ENCODE assay signal across 10 cellular contexts in genomic region chr19:38974599-38975213, GRCh38. TPM values are rescaled to one million over a fixed set of nuclear protein-coding genes. Genes with fewer than 3 reads are reported as not detected.
DNase-seq lines count a peak whose midpoint lies in the region; ATAC-seq and TF ChIP-seq lines count a peak whose summit lies in the region.
"Had no signal": no experiment of that assay in that cellular context is flagged by ENCODE, and none has a peak within 500 bp of the region (broad histone marks: within the 10 kb centered on the region; RNA-seq: fewer than 3 reads in every experiment).

No MANE protein-coding gene starts in this region.

- H3K4me3 Mint-ChIP-seq in activated naive CD8-positive, alpha-beta T cell: peak overlapping the region; percentile 67
- H3K4me3 Mint-ChIP-seq in activated naive CD8-positive, alpha-beta T cell treated with anti-CD3 and anti-CD28 coated beads, Interleukin-2, amount 50 U/mL, for 24 hours: no peak overlapping the region
- peak overlapping the region; percentile 92 for H3K4me3 Mint-ChIP-seq in mesothelial cell of epicardium

- peaks cover 3% of the 10 kb centered on the region for H3K4me1 ChIP-seq in upper lobe of right lung

- DNase-seq in activated naive CD8-positive, alpha-beta T cell treated with anti-CD3 and anti-CD28 coated beads, Interleukin-2, amount 50 U/mL, for 24 hours: no peak
- DNase-seq in coronary artery (ENCODE audit: low spot score) (peak; percentile 77), mesothelial cell of epicardium (ENCODE audit: low spot score in 2 of 2, unreplicated experiment in 2 of 2) (no peak), upper lobe of right lung (no peak), H4 (ENCODE audit: low spot score) (no peak), GM13977 (ENCODE audit: low spot score) (no peak)
- DNase-seq in activated CD4-positive, CD25-positive, alpha-beta regulatory T cell (lab: John Stamatoyannopoulos, UW): no peak
- DNase-seq: MM.1S had no signal

- H3K9me3 Mint-ChIP-seq in activated naive CD8-positive, alpha-beta T cell (ENCODE audit: low read depth): no peaks in the 10 kb centered on the region
- H3K9me3 Mint-ChIP-seq in activated naive CD8-positive, alpha-beta T cell treated with anti-CD3 and anti-CD28 coated beads, Interleukin-2, amount 50 U/mL, for 24 hours: no peaks in the 10 kb centered on the region
- no peaks in the 10 kb centered on the region for H3K9me3 Mint-ChIP-seq in mesothelial cell of epicardium

- no peaks in the 10 kb centered on the region for H3K27me3 ChIP-seq in upper lobe of right lung

- peaks cover 21% of the 10 kb centered on the region for H3K27me3 Mint-ChIP-seq in activated naive CD8-positive, alpha-beta T cell
- H3K27me3 Mint-ChIP-seq in activated naive CD8-positive, alpha-beta T cell treated with anti-CD3 and anti-CD28 coated beads, Interleukin-2, amount 50 U/mL, for 24 hours: peaks cover 25% of the 10 kb centered on the region
- H3K27me3 Mint-ChIP-seq in mesothelial cell of epicardium (ENCODE audit: low read depth): no peaks in the 10 kb centered on the region

- no peaks in the 10 kb centered on the region for H3K36me3 Mint-ChIP-seq in activated naive CD8-positive, alpha-beta T cell
- no peaks in the 10 kb centered on the region for H3K36me3 Mint-ChIP-seq in activated naive CD8-positive, alpha-beta T cell treated with anti-CD3 and anti-CD28 coated beads, Interleukin-2, amount 50 U/mL, for 24 hours (ENCODE audit: low read depth)
- H3K36me3 Mint-ChIP-seq in mesothelial cell of epicardium: peaks cover 14% of the 10 kb centered on the region

- H3K4me3 ChIP-seq in coronary artery (peak overlapping the region; percentile 90), upper lobe of right lung (peak overlapping the region; percentile 68)

- no peaks in the 10 kb centered on the region for H3K9me3 ChIP-seq in upper lobe of right lung

- H3K36me3 ChIP-seq in upper lobe of right lung: no peaks in the 10 kb centered on the region

- H3K4me1 Mint-ChIP-seq in activated naive CD8-positive, alpha-beta T cell (ENCODE audit: low read depth): peaks cover 16% of the 10 kb centered on the region
- H3K4me1 Mint-ChIP-seq in activated naive CD8-positive, alpha-beta T cell treated with anti-CD3 and anti-CD28 coated beads, Interleukin-2, amount 50 U/mL, for 24 hours: peaks cover 28% of the 10 kb centered on the region
- peaks cover 27% of the 10 kb centered on the region for H3K4me1 Mint-ChIP-seq in mesothelial cell of epicardium

- H3K27ac ChIP-seq in coronary artery (peak overlapping the region; percentile 80 to 97), upper lobe of right lung (peak overlapping the region; percentile 73)
- H3K27ac ChIP-seq: C4-2B had no signal

- intact Hi-C loops in upper lobe of right lung (cut with DNase I): no loop called here

- in situ Hi-C loops in GM13977 (cut with MboI; ENCODE audit: low pct_unique_long_range_greater_than_20kb, low sequenced_read_pairs, unreplicated experiment): no loop called here

- TF ChIP-seq CTCF in coronary artery (IDR thresholded peaks at IDR 0.05) (no peak), mesothelial cell of epicardium (IDR thresholded peaks at IDR 0.05; ENCODE audit: unreplicated experiment) (no peak), upper lobe of right lung (IDR thresholded peaks at IDR 0.05) (peak; percentile 6), GM13977 (IDR thresholded peaks at IDR 0.05; ENCODE audit: extremely low read depth, insufficient read depth, missing control alignments) (no peak)

- no peak for ATAC-seq in activated naive CD8-positive, alpha-beta T cell treated with anti-CD3 and anti-CD28 coated beads, Interleukin-2, amount 50 U/mL, for 24 hours
- no peak for ATAC-seq in upper lobe of right lung

- H3K27ac Mint-ChIP-seq in activated naive CD8-positive, alpha-beta T cell: no peak overlapping the region
- no peak overlapping the region for H3K27ac Mint-ChIP-seq in activated naive CD8-positive, alpha-beta T cell treated with anti-CD3 and anti-CD28 coated beads, Interleukin-2, amount 50 U/mL, for 24 hours
- H3K27ac Mint-ChIP-seq in mesothelial cell of epicardium: peak overlapping the region; percentile 97

RNA-seq across cellular contexts. Expression of gene FBXO17, which starts 0.8 kb away (rescaled TPM):
- total RNA-seq in mesothelial cell of epicardium (72.7 to 77.3 TPM (median 72.8 TPM) in 3 replicates), upper lobe of right lung (13.3 TPM)
- total RNA-seq in H4 (2014; rRNA removed; shearing (Covaris generic)): 35.6 and 46.6 TPM in 2 replicates

RNA-seq across cellular contexts. Expression of gene MRPS12, which starts 44.0 kb away (rescaled TPM):
- total RNA-seq in mesothelial cell of epicardium (22.3 to 24.3 TPM (median 23.5 TPM) in 3 replicates), upper lobe of right lung (28.8 TPM)
- total RNA-seq in H4 (2014; rRNA removed; shearing (Covaris generic)): 117 and 120 TPM in 2 replicates

RNA-seq across cellular contexts. Expression of gene SARS2, which starts 44.1 kb away (rescaled TPM):
- 59.0 to 70.7 TPM (median 61.3 TPM) in 3 replicates for total RNA-seq in mesothelial cell of epicardium
- total RNA-seq in upper lobe of right lung: 21.6 TPM
- 31.7 and 41.8 TPM in 2 replicates for total RNA-seq in H4 (2014; rRNA removed; shearing (Covaris generic))

RNA-seq across cellular contexts. Expression of gene FBXO27, which starts 57.6 kb away (rescaled TPM):
- total RNA-seq in mesothelial cell of epicardium (9.5 to 10.2 TPM (median 9.6 TPM) in 3 replicates), upper lobe of right lung (7.6 TPM)
- 2.2 and 4.5 TPM in 2 replicates for total RNA-seq in H4 (2014; rRNA removed; shearing (Covaris generic))
